Comparison of ENCODE assay signal across 29 cellular contexts in the genomic region with DNA sequence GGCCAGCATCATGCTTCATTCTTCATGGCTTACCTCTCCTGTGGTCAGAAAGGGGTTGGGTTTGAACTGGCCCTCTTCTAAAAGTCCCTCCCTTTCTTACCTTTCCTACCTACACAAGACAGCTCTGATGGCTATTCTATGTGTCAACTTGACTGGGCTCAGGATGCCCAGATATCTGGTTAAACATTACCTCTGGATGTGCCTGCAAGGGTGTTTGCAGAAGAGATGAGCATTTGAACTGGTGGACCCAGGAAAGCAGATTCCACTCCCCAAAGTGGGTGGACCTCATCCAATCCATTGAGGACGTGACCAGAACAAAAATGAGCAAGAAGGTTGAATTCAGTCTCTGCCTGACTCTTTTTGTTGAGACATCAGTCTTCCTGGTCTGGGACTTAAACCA.
"Had no signal": no experiment of that assay in that cellular context is flagged by ENCODE, and none has a peak within 500 bp of the region (broad histone marks: within the 10 kb centered on the region; RNA-seq: fewer than 3 reads in every experiment).

No MANE protein-coding gene starts in this region.

- H3K36me3 ChIP-seq: colonic mucosa, esophagus muscularis mucosa, esophagus squamous epithelium, gastrocnemius medialis, gastroesophageal sphincter, heart left ventricle, heart right ventricle had no signal

- H3K9me3 ChIP-seq: colonic mucosa, gastrocnemius medialis had no signal

- H3K27ac ChIP-seq: colonic mucosa, coronary artery, dorsolateral prefrontal cortex, epithelial cell of prostate, esophagus muscularis mucosa, esophagus squamous epithelium, foreskin keratinocyte, gastrocnemius medialis, gastroesophageal sphincter, heart left ventricle, heart right ventricle, hepatocyte had no signal

- H3K27me3 ChIP-seq: colonic mucosa, dorsolateral prefrontal cortex, esophagus muscularis mucosa, esophagus squamous epithelium, gastrocnemius medialis, gastroesophageal sphincter, heart left ventricle, heart right ventricle, hepatocyte had no signal

- H3K4me3 Mint-ChIP-seq: dendritic cell treated with granulocyte-macrophage colony-stimulating factor and Interleukin-4, amounts not matched to agents 40 ng/mL and 50 ng/mL, for 4 days; effector memory CD8-positive, alpha-beta T cell; endodermal cell had no signal

- H3K4me1 Mint-ChIP-seq: endodermal cell had no signal

- DNase-seq: colonic mucosa; cortex of kidney; dermis blood vessel endothelial cell; dorsolateral prefrontal cortex; effector CD4-positive, alpha-beta T cell; effector CD8-positive, alpha-beta T cell; effector memory CD4-positive, alpha-beta T cell; effector memory CD8-positive, alpha-beta T cell; endodermal cell; erythroblast; esophagus squamous epithelium; foreskin fibroblast; foreskin keratinocyte; foreskin melanocyte; gastrocnemius medialis; glutamatergic neuron; head of caudate nucleus; heart left ventricle; heart right ventricle had no signal

- H3K4me1 ChIP-seq: colonic mucosa, esophagus muscularis mucosa, foreskin keratinocyte, gastrocnemius medialis, gastroesophageal sphincter had no signal

- ATAC-seq: effector memory CD8-positive, alpha-beta T cell; esophagus mucosa; foreskin keratinocyte; gastrocnemius medialis; gastroesophageal sphincter; heart left ventricle; heart right ventricle had no signal

- H3K79me2 ChIP-seq: hepatocyte had no signal

- H3K9me3 Mint-ChIP-seq: effector memory CD8-positive, alpha-beta T cell had no signal

- H3K4me2 ChIP-seq: hepatocyte had no signal

- H2AFZ ChIP-seq: hepatocyte had no signal

- H3K27ac Mint-ChIP-seq: dendritic cell treated with granulocyte-macrophage colony-stimulating factor and Interleukin-4, amounts not matched to agents 40 ng/mL and 50 ng/mL, for 4 days; effector memory CD8-positive, alpha-beta T cell; endodermal cell had no signal

- FAIRE-seq: endometrium, endothelial cell of umbilical vein, frontal cortex had no signal

- H3K4me3 ChIP-seq: colonic mucosa, coronary artery, dorsolateral prefrontal cortex, esophagus muscularis mucosa, esophagus squamous epithelium, gastrocnemius medialis, gastroesophageal sphincter, heart left ventricle, heart right ventricle, hepatocyte had no signal
